Comparison of ENCODE assay signal across 24 cellular contexts in the genomic region with DNA sequence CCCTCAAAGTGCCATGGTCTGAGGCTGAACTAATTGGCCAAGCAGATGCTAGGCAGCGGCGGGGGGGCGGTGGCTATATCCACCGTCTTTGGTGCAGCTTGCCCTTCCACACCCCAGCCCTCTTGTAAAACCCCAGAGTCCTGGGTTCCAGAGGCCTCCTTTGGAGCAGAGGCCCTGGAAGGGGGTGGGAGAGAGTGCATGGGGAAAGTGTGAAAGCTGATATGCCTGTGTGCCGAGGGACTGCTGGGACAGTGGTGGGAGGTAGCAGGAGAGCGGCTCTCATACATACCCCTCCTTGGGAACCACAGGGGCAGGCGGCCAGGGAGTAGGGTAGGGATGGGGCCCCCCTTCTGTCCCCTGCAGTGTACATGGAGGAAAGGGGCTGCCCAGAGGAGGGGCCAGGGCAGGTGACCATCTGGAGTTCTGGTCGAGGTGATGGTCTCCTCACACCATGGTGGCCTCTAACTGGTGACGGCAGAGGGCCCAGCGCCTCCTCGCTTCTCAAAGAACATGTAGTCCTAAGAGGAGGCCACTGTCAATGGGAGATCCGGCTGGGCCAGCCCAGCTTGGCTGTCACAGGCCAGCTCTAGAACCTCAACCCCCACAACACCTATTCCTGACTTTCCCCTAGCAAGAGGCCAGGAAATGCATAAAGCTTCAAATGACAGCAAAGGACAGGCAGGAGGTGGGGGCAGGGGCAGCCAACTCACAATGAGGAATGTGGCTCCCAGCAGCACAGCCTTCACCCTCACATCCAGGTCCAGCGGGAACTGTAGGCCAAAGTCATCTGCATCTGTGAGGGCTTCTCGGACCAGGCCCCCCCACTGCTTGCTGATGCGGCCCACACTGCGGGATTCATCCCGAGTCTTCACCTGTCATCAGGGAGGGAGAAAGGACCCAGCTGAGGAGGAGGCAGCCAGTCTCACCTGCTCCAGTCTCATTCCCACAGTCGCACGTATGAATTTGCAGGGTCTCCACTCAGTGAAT. TPM values are rescaled to one million over a fixed set of nuclear protein-coding genes. Genes with fewer than 3 reads are reported as not detected.
"Had no signal": no experiment of that assay in that cellular context is flagged by ENCODE, and none has a peak within 500 bp of the region (broad histone marks: within the 10 kb centered on the region; RNA-seq: fewer than 3 reads in every experiment).

No MANE protein-coding gene starts in this region.

- ATAC-seq: heart right ventricle; natural killer cell treated with Interleukin-12 subunit alpha and Interleukin-12 subunit beta and Interleukin-15 and Interleukin-18, amount 100 ng/mL, for 72 hours; right lobe of liver; stimulated activated naive CD8-positive, alpha-beta T cell treated with anti-CD3 and anti-CD28 coated beads, Interleukin-15, Interleukin-2, amounts not matched to agents 100 U/mL and 50 U/mL, for 24 hours had no signal

- H3K36me3 ChIP-seq: neutrophil had no signal

- H3K79me2 ChIP-seq: parathyroid adenoma had no signal

- H2AFZ ChIP-seq: parathyroid adenoma had no signal

- H3K9me3 ChIP-seq: esophagus muscularis mucosa, heart right ventricle, neutrophil, right lobe of liver, tibial artery had no signal

- H3K27ac ChIP-seq: esophagus muscularis mucosa, neutrophil, parathyroid adenoma, right lobe of liver, tibial artery, VCaP had no signal

- H3K9ac ChIP-seq: parathyroid adenoma had no signal

- H3K4me3 ChIP-seq: dorsolateral prefrontal cortex, esophagus muscularis mucosa, heart right ventricle, right lobe of liver, tibial artery had no signal

- H3K36me3 Mint-ChIP-seq: natural killer cell treated with Interleukin-12 subunit alpha and Interleukin-12 subunit beta and Interleukin-15 and Interleukin-18, amount 100 ng/mL, for 72 hours had no signal

- H3K27ac Mint-ChIP-seq: activated naive CD8-positive, alpha-beta T cell treated with anti-CD3 and anti-CD28 coated beads, Interleukin-2, amount 10 ng/mL, durations not matched to agents 7 days and 5 days; activated T-helper 1 cell treated with anti-CD3 and anti-CD28 coated beads, Interleukin-12 subunit alpha, Interleukin-12 subunit beta, Interleukin-2, Interleukin-4 antibody, amounts not matched to agents 30 ng/mL and 10 ng/mL and 1 ng/mL, durations not matched to agents 14 hours and 24 hours and 36 hours; brain; natural killer cell treated with Interleukin-12 subunit alpha and Interleukin-12 subunit beta and Interleukin-15 and Interleukin-18, amount 100 ng/mL, for 72 hours had no signal

- H3K9me3 Mint-ChIP-seq: activated naive CD8-positive, alpha-beta T cell treated with anti-CD3 and anti-CD28 coated beads, Interleukin-2, amount 10 ng/mL, durations not matched to agents 7 days and 5 days; activated T-helper 1 cell treated with anti-CD3 and anti-CD28 coated beads, Interleukin-12 subunit alpha, Interleukin-12 subunit beta, Interleukin-2, Interleukin-4 antibody, amounts not matched to agents 30 ng/mL and 10 ng/mL and 1 ng/mL, durations not matched to agents 14 hours and 24 hours and 36 hours; brain; immature natural killer cell; natural killer cell treated with Interleukin-12 subunit alpha and Interleukin-12 subunit beta and Interleukin-15 and Interleukin-18, amount 100 ng/mL, for 72 hours had no signal

- H3K27me3 ChIP-seq: dorsolateral prefrontal cortex, esophagus muscularis mucosa, heart right ventricle, right lobe of liver, tibial artery had no signal

- H3K4me3 Mint-ChIP-seq: activated naive CD8-positive, alpha-beta T cell treated with anti-CD3 and anti-CD28 coated beads, Interleukin-2, amount 10 ng/mL, durations not matched to agents 7 days and 5 days; activated T-helper 1 cell treated with anti-CD3 and anti-CD28 coated beads, Interleukin-12 subunit alpha, Interleukin-12 subunit beta, Interleukin-2, Interleukin-4 antibody, amounts not matched to agents 30 ng/mL and 10 ng/mL and 1 ng/mL, durations not matched to agents 14 hours and 24 hours and 36 hours; immature natural killer cell; natural killer cell treated with Interleukin-12 subunit alpha and Interleukin-12 subunit beta and Interleukin-15 and Interleukin-18, amount 100 ng/mL, for 72 hours had no signal

- DNase-seq: activated CD4-positive, alpha-beta T cell treated with anti-CD3 and anti-CD28 coated beads for 1 hour; activated CD4-positive, alpha-beta T cell treated with anti-CD3 and anti-CD28 coated beads, Interleukin-2, amount 50 U/mL, for 4 hours; activated naive CD8-positive, alpha-beta T cell treated with anti-CD3 and anti-CD28 coated beads, Interleukin-2, amount 10 ng/mL, durations not matched to agents 7 days and 5 days; central memory CD4-positive, alpha-beta T cell; dorsolateral prefrontal cortex; heart right ventricle; immature natural killer cell; mesendoderm; small intestine; stimulated activated naive CD8-positive, alpha-beta T cell treated with anti-CD3 and anti-CD28 coated beads, Interleukin-15, Interleukin-2, amounts not matched to agents 100 U/mL and 50 U/mL, for 24 hours; substantia nigra; T-helper 2 cell; tibial artery had no signal

- H3K27me3 Mint-ChIP-seq: activated naive CD8-positive, alpha-beta T cell treated with anti-CD3 and anti-CD28 coated beads, Interleukin-2, amount 10 ng/mL, durations not matched to agents 7 days and 5 days; brain; natural killer cell treated with Interleukin-12 subunit alpha and Interleukin-12 subunit beta and Interleukin-15 and Interleukin-18, amount 100 ng/mL, for 72 hours had no signal

RNA-seq across cellular contexts. Expression of a gene that starts 17.4 kb away (rescaled TPM):
- polyA plus RNA-seq: immature natural killer cell had no signal

RNA-seq across cellular contexts. Expression of a gene that starts 29.9 kb away (rescaled TPM):
- total RNA-seq: activated CD8-positive, alpha-beta memory T cell treated with anti-CD3 and anti-CD28 coated beads for 36 hours; activated naive CD8-positive, alpha-beta T cell treated with anti-CD3 and anti-CD28 coated beads, Interleukin-2, amount 10 ng/mL, durations not matched to agents 7 days and 5 days; activated T-helper 1 cell treated with anti-CD3 and anti-CD28 coated beads, Interleukin-12 subunit alpha, Interleukin-12 subunit beta, Interleukin-2, Interleukin-4 antibody, amounts not matched to agents 30 ng/mL and 10 ng/mL and 1 ng/mL, durations not matched to agents 14 hours and 24 hours and 36 hours; esophagus muscularis mucosa; heart right ventricle; liver; natural killer cell treated with Interleukin-12 subunit alpha and Interleukin-12 subunit beta and Interleukin-15 and Interleukin-18, amount 100 ng/mL, for 72 hours; right lobe of liver; urinary bladder had no signal
- polyA plus RNA-seq: heart right ventricle, immature natural killer cell, liver, small intestine, urinary bladder had no signal
